In genomic region chr6:44338228-44339122, GRCh38 we compare ENCODE assay signal across 8 cellular contexts. TPM values are rescaled to one million over a fixed set of nuclear protein-coding genes. Genes with fewer than 3 reads are reported as not detected.
A peak's percentile ranks its signal among the peaks of the same experiment; 100 is the strongest.
DNase-seq lines count a peak whose midpoint lies in the region; ATAC-seq lines count a peak whose summit lies in the region.

No MANE protein-coding gene starts in this region.

- no peaks in the 10 kb centered on the region for H3K4me1 Mint-ChIP-seq in central memory CD8-positive, alpha-beta T cell

- H3K27me3 Mint-ChIP-seq in central memory CD8-positive, alpha-beta T cell, result peaks cover 26% of the 10 kb centered on the region

- no peak overlapping the region for H3K4me3 Mint-ChIP-seq in central memory CD8-positive, alpha-beta T cell

- no peaks in the 10 kb centered on the region for H3K36me3 Mint-ChIP-seq in central memory CD8-positive, alpha-beta T cell (ENCODE audit: insufficient read depth)

- peak; percentile 84 for DNase-seq in ELF-1 (ENCODE audit: low read depth, low spot score)
- DNase-seq in NCI-H446 treated with DMSO at 0.1 percent for 48 hours (lab: John Stamatoyannopoulos, UW), result peak; percentile 43
- peak; percentile 61 for DNase-seq in activated CD4-positive, CD25-positive, alpha-beta regulatory T cell treated with anti-CD3 and anti-CD28 coated beads, Interleukin-2, amount 50 U/mL, for 72 hours
- peak; percentile 35 to 57 for DNase-seq in central memory CD8-positive, alpha-beta T cell (ENCODE audit: low spot score in 2 of 2)
- DNase-seq in left lobe of liver (ENCODE audit: low spot score), result peak; percentile 65
- peak; percentile 54 to 61 for DNase-seq in stimulated activated CD4-positive, alpha-beta T cell treated with anti-CD3 and anti-CD28 coated beads, Interleukin-4, amount 100 ng/mL, for 4 hours

- peak; percentile 56 for ATAC-seq in HG03097 (IDR thresholded peaks at IDR 0.05; ENCODE audit: low FRiP score, unreplicated experiment)
- ATAC-seq in central memory CD8-positive, alpha-beta T cell (replicated peaks; ENCODE audit: extremely low read depth, poor library complexity, severe bottlenecking), result peak; percentile 77
- peak; percentile 85 for ATAC-seq in left lobe of liver
- no peak for ATAC-seq in GM21515 (IDR thresholded peaks at IDR 0.05; ENCODE audit: unreplicated experiment)

- no peak overlapping the region for H3K27ac Mint-ChIP-seq in central memory CD8-positive, alpha-beta T cell (ENCODE audit: low read depth)

- no peaks in the 10 kb centered on the region for H3K9me3 Mint-ChIP-seq in central memory CD8-positive, alpha-beta T cell

RNA-seq across cellular contexts. Expression of gene SPATS1, which starts 4.0 kb away (rescaled TPM):
- total RNA-seq in left lobe of liver, result not detected

RNA-seq across cellular contexts. Expression of gene AARS2, which starts 25.3 kb away (rescaled TPM):
- 7.7 TPM for total RNA-seq in left lobe of liver

RNA-seq across cellular contexts. Expression of gene CDC5L, which starts 49.0 kb away (rescaled TPM):
- 10.2 TPM for total RNA-seq in left lobe of liver
